In the genomic region with DNA sequence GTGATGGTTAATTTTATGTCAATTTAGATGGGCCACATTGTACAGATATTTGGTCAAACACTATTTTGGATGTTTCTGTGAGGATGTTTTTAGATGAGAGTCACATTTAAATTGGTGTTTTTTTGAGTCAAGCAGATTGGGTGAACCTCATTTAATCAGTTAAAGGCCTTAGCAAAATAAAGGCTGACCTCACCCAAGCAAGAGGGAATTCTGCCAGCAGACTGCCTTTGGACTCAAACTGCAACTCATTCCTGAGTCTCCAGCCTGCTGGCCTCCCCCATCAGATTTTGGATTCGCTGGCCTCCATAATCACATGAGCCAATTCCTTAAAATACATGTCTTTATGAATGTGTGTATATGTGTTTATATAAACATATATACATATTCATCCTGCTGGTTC, we compare ENCODE assay signal across 19 cellular contexts.
"Had no signal": no experiment of that assay in that cellular context is flagged by ENCODE, and none has a peak within 500 bp of the region (broad histone marks: within the 10 kb centered on the region; RNA-seq: fewer than 3 reads in every experiment).

No MANE protein-coding gene starts in this region.

- H3K4me3 ChIP-seq: lung, tibial nerve had no signal

- DNase-seq: activated CD4-positive, alpha-beta T cell treated with anti-CD3 and anti-CD28 coated beads, Interleukin-2, amount 50 U/mL, for 48 hours; activated gamma-delta T cell treated with Interleukin-2 at 50 U/mL for 16 hours; activated T-cell treated with anti-CD3 and anti-CD28 coated beads for 4 hours; brain microvascular endothelial cell; cerebellar nuclear complex; effector CD4-positive, alpha-beta T cell; foreskin melanocyte; glutamatergic neuron; hippocampal formation; kidney; midbrain; nephron progenitor cell; occipital lobe; stimulated activated CD4-positive, alpha-beta T cell treated with anti-CD3 and anti-CD28 coated beads, Interleukin-1b, Interleukin-23, amount 100 ng/mL, for 48 hours; stimulated activated naive CD4-positive, alpha-beta T cell treated with Interleukin-2 at 50 U/mL for 16 hours; T-helper 17 cell; WERI-Rb-1 had no signal
